In genomic region chr10:86294346-86295265, GRCh38 we compare ENCODE assay signal across 16 cellular contexts.
"Had no signal": no experiment of that assay in that cellular context is flagged by ENCODE, and none has a peak within 500 bp of the region (broad histone marks: within the 10 kb centered on the region; RNA-seq: fewer than 3 reads in every experiment).

No MANE protein-coding gene starts in this region.

- H3K27me3 ChIP-seq: SJCRH30 had no signal

- H3K4me1 Mint-ChIP-seq: activated naive CD4-positive, alpha-beta T cell treated with anti-CD3 and anti-CD28 coated beads, Interleukin-2, amount 10 ng/mL, durations not matched to agents 7 days and 5 days; activated T-helper 17 cell treated with anti-CD3 and anti-CD28 coated beads, Interleukin-2, amount 50 U/mL, for 72 hours; natural killer cell had no signal

- H3K9me3 Mint-ChIP-seq: activated naive CD4-positive, alpha-beta T cell treated with anti-CD3 and anti-CD28 coated beads, Interleukin-2, amount 10 ng/mL, durations not matched to agents 7 days and 5 days; activated T-helper 17 cell treated with anti-CD3 and anti-CD28 coated beads, Interleukin-2, amount 50 U/mL, for 72 hours; natural killer cell; stimulated activated naive CD8-positive, alpha-beta T cell treated with anti-CD3 and anti-CD28 coated beads, Interleukin-15, Interleukin-2, amounts not matched to agents 100 ng/mL and 50 ng/mL, for 24 hours; T-helper 2 cell treated with Interferon-gamma antibody and Interleukin-4, amounts not matched to agents 5 μg/mL and 100 μg/mL, for 36 hours had no signal

- H3K4me1 ChIP-seq: SJCRH30 had no signal

- H3K27ac ChIP-seq: SJCRH30 had no signal

- H3K27ac Mint-ChIP-seq: activated naive CD4-positive, alpha-beta T cell treated with anti-CD3 and anti-CD28 coated beads, Interleukin-2, amount 10 ng/mL, durations not matched to agents 7 days and 5 days; activated T-helper 17 cell treated with anti-CD3 and anti-CD28 coated beads, Interleukin-2, amount 50 U/mL, for 72 hours; natural killer cell; progenitor cell of endocrine pancreas; stimulated activated naive CD8-positive, alpha-beta T cell treated with anti-CD3 and anti-CD28 coated beads, Interleukin-15, Interleukin-2, amounts not matched to agents 100 ng/mL and 50 ng/mL, for 24 hours; T-helper 2 cell treated with Interferon-gamma antibody and Interleukin-4, amounts not matched to agents 5 μg/mL and 100 μg/mL, for 36 hours had no signal

- H3K36me3 ChIP-seq: SJCRH30 had no signal

- H3K36me3 Mint-ChIP-seq: activated naive CD4-positive, alpha-beta T cell treated with anti-CD3 and anti-CD28 coated beads, Interleukin-2, amount 10 ng/mL, durations not matched to agents 7 days and 5 days; natural killer cell had no signal

- H3K9me3 ChIP-seq: SJCRH30 had no signal

- ATAC-seq: activated T-helper 17 cell treated with anti-CD3 and anti-CD28 coated beads, Interleukin-2, amount 50 U/mL, for 72 hours; esophagus mucosa; left ventricle myocardium superior; natural killer cell; right cardiac atrium had no signal

- H3K4me3 Mint-ChIP-seq: activated naive CD4-positive, alpha-beta T cell treated with anti-CD3 and anti-CD28 coated beads, Interleukin-2, amount 10 ng/mL, durations not matched to agents 7 days and 5 days; activated T-helper 17 cell treated with anti-CD3 and anti-CD28 coated beads, Interleukin-2, amount 50 U/mL, for 72 hours; natural killer cell; stimulated activated naive CD8-positive, alpha-beta T cell treated with anti-CD3 and anti-CD28 coated beads, Interleukin-15, Interleukin-2, amounts not matched to agents 100 ng/mL and 50 ng/mL, for 24 hours; T-helper 2 cell treated with Interferon-gamma antibody and Interleukin-4, amounts not matched to agents 5 μg/mL and 100 μg/mL, for 36 hours had no signal

- H3K4me3 ChIP-seq: SJCRH30, smooth muscle cell had no signal

- DNase-seq: activated CD4-positive, alpha-beta T cell treated with anti-CD3 and anti-CD28 coated beads, Interleukin-2, amount 50 U/mL, for 48 hours; activated naive CD4-positive, alpha-beta T cell treated with anti-CD3 and anti-CD28 coated beads, Interleukin-2, amount 10 ng/mL, durations not matched to agents 7 days and 5 days; activated T-cell treated with anti-CD3 and anti-CD28 coated beads for 4 hours; hippocampal formation; left ventricle myocardium superior; mesenchymal stem cell; natural killer cell; right cardiac atrium; SJCRH30; SW 1271 had no signal
